15 cellular contexts compared by ENCODE assay signal in genomic region chr10:22610595-22610994, GRCh38.
DNase-seq lines count a peak whose midpoint lies in the region; ATAC-seq and TF ChIP-seq lines count a peak whose summit lies in the region.
"Had no signal": no experiment of that assay in that cellular context is flagged by ENCODE, and none has a peak within 500 bp of the region (broad histone marks: within the 10 kb centered on the region; RNA-seq: fewer than 3 reads in every experiment).

No MANE protein-coding gene starts in this region.

- peak overlapping the region; percentile 63 for H3K4me3 Mint-ChIP-seq in activated CD4-positive, alpha-beta T cell treated with anti-CD3 and anti-CD28 coated beads, Interleukin-2, amount 10 ng/mL, durations not matched to agents 24 days and 14 days
- H3K4me3 Mint-ChIP-seq in WTC11 = no peak overlapping the region
- H3K4me3 Mint-ChIP-seq in dendritic cell treated with granulocyte-macrophage colony-stimulating factor and Interleukin-4, amounts not matched to agents 40 ng/mL and 50 ng/mL, for 4 days = no peak overlapping the region

- peak; percentile 36 for ATAC-seq in WTC11
- ATAC-seq: A549, left ventricle myocardium superior, PC-3 had no signal

- no peaks in the 10 kb centered on the region for H3K27me3 ChIP-seq in trophoblast cell (ENCODE audit: insufficient read depth, low read length)

- no peak overlapping the region for H4K8ac ChIP-seq in trophoblast cell (ENCODE audit: low read depth, low read length)

- peak overlapping the region; percentile 36 for H3K18ac ChIP-seq in trophoblast cell (ENCODE audit: low read length)

- no CpG with 5 or more reads among the region's 5 CpGs for WGBS in trophoblast cell (ENCODE audit: extremely low coverage, insufficient coverage, insufficient read length)

- H3K27ac Mint-ChIP-seq in activated CD4-positive, alpha-beta T cell treated with anti-CD3 and anti-CD28 coated beads, Interleukin-2, amount 10 ng/mL, durations not matched to agents 24 days and 14 days = peak overlapping the region; percentile 74
- H3K27ac Mint-ChIP-seq in WTC11 = peak overlapping the region; percentile 89
- peak overlapping the region; percentile 79 for H3K27ac Mint-ChIP-seq in dendritic cell treated with granulocyte-macrophage colony-stimulating factor and Interleukin-4, amounts not matched to agents 40 ng/mL and 50 ng/mL, for 4 days

- no peak overlapping the region for H3K23ac ChIP-seq in trophoblast cell (ENCODE audit: low read length)

- no peak overlapping the region for H4K91ac ChIP-seq in trophoblast cell (ENCODE audit: low read depth, low read length)

- no peak for DNase-seq in activated CD4-positive, alpha-beta T cell treated with anti-CD3 and anti-CD28 coated beads, Interleukin-2, amount 10 ng/mL, durations not matched to agents 24 days and 14 days
- DNase-seq in activated CD4-positive, alpha-beta T cell treated with anti-CD3 and anti-CD28 coated beads for 48 hours = no peak
- DNase-seq in WTC11 (ENCODE audit: low spot score) = no peak
- DNase-seq in trophoblast cell = no peak
- no peak for DNase-seq in DMS79 treated with DMSO at 0.1 percent for 48 hours (lab: John Stamatoyannopoulos, UW)
- no peak for DNase-seq in NK-92 (lab: John Stamatoyannopoulos, UW; ENCODE audit: unreplicated experiment)
- no peak for DNase-seq in NCI-H1694 treated with DMSO at 0.1 percent for 48 hours (lab: John Stamatoyannopoulos, UW)
- DNase-seq: IMR-90, left ventricle myocardium superior, NCI-H2107, NCI-H524 treated with DMSO at 0.1 percent for 48 hours, PC-3 had no signal

- H2BK12ac ChIP-seq in trophoblast cell (ENCODE audit: low read length) = no peak overlapping the region

- H3K27me3 Mint-ChIP-seq in activated CD4-positive, alpha-beta T cell treated with anti-CD3 and anti-CD28 coated beads, Interleukin-2, amount 10 ng/mL, durations not matched to agents 24 days and 14 days = no peaks in the 10 kb centered on the region
- no peaks in the 10 kb centered on the region for H3K27me3 Mint-ChIP-seq in WTC11 (ENCODE audit: low read depth)
- H3K27me3 Mint-ChIP-seq in dendritic cell treated with granulocyte-macrophage colony-stimulating factor and Interleukin-4, amounts not matched to agents 40 ng/mL and 50 ng/mL, for 4 days = no peaks in the 10 kb centered on the region

- no peak overlapping the region for H3K4me3 ChIP-seq in trophoblast cell (ENCODE audit: low read depth, low read length)
- H3K4me3 ChIP-seq: A549, skin epidermis had no signal

- peaks cover 1% of the 10 kb centered on the region for H3K9me3 ChIP-seq in trophoblast cell (ENCODE audit: insufficient read depth, low read depth, low read length)
- H3K9me3 ChIP-seq: A549 had no signal

- no peak overlapping the region for H2BK120ac ChIP-seq in trophoblast cell (ENCODE audit: insufficient read depth, low read length, poor library complexity)

- H2AK5ac ChIP-seq in trophoblast cell (ENCODE audit: low read length) = no peak overlapping the region

- H2AFZ ChIP-seq in trophoblast cell (ENCODE audit: insufficient read depth, low read length, poor library complexity) = no peak overlapping the region

- peaks cover 66% of the 10 kb centered on the region for H3K4me1 Mint-ChIP-seq in activated CD4-positive, alpha-beta T cell treated with anti-CD3 and anti-CD28 coated beads, Interleukin-2, amount 10 ng/mL, durations not matched to agents 24 days and 14 days
- peaks cover 66% of the 10 kb centered on the region for H3K4me1 Mint-ChIP-seq in WTC11
- peaks cover 73% of the 10 kb centered on the region for H3K4me1 Mint-ChIP-seq in dendritic cell treated with granulocyte-macrophage colony-stimulating factor and Interleukin-4, amounts not matched to agents 40 ng/mL and 50 ng/mL, for 4 days (ENCODE audit: low read depth)

- peaks cover 19 to 20% of the 10 kb centered on the region in 2 experiments for H3K4me1 ChIP-seq in trophoblast cell (ENCODE audit: control insufficient read depth in 1 of 2, insufficient read depth in 2 of 2, low read length in 2 of 2)

- no peak overlapping the region for H3K4ac ChIP-seq in trophoblast cell (ENCODE audit: low read depth, low read length)

- no peak overlapping the region for H4K12ac ChIP-seq in trophoblast cell (ENCODE audit: low read depth, low read length)

- H3K79me1 ChIP-seq in trophoblast cell (ENCODE audit: low read length) = no peaks in the 10 kb centered on the region

- H3K14ac ChIP-seq in trophoblast cell (ENCODE audit: low read length) = no peak overlapping the region

- H3K9me3 Mint-ChIP-seq in activated CD4-positive, alpha-beta T cell treated with anti-CD3 and anti-CD28 coated beads, Interleukin-2, amount 10 ng/mL, durations not matched to agents 24 days and 14 days = peaks cover 7% of the 10 kb centered on the region
- H3K9me3 Mint-ChIP-seq in WTC11 = peaks cover 20% of the 10 kb centered on the region
- H3K9me3 Mint-ChIP-seq in dendritic cell treated with granulocyte-macrophage colony-stimulating factor and Interleukin-4, amounts not matched to agents 40 ng/mL and 50 ng/mL, for 4 days = no peaks in the 10 kb centered on the region

- POLR2A ChIA-PET in WTC11 (lab: Charles Lee) = no interaction called here

- no peak overlapping the region for H3K27ac ChIP-seq in trophoblast cell (ENCODE audit: low read depth, low read length)
- H3K27ac ChIP-seq: A549 had no signal

- H3K79me2 ChIP-seq in trophoblast cell (ENCODE audit: control insufficient read depth, insufficient read depth, low read length, poor library complexity) = no peaks in the 10 kb centered on the region

- peaks cover 48% of the 10 kb centered on the region for H3K36me3 Mint-ChIP-seq in activated CD4-positive, alpha-beta T cell treated with anti-CD3 and anti-CD28 coated beads, Interleukin-2, amount 10 ng/mL, durations not matched to agents 24 days and 14 days (ENCODE audit: low read depth)
- peaks cover 36% of the 10 kb centered on the region for H3K36me3 Mint-ChIP-seq in WTC11
- peaks cover 58% of the 10 kb centered on the region for H3K36me3 Mint-ChIP-seq in dendritic cell treated with granulocyte-macrophage colony-stimulating factor and Interleukin-4, amounts not matched to agents 40 ng/mL and 50 ng/mL, for 4 days (ENCODE audit: low read depth)

- no peak overlapping the region for H3K4me2 ChIP-seq in trophoblast cell (ENCODE audit: low read length)
- H3K4me2 ChIP-seq: A549 had no signal

- peaks cover 6 to 7% of the 10 kb centered on the region in 2 experiments for H3K36me3 ChIP-seq in trophoblast cell (ENCODE audit: control insufficient read depth in 1 of 2, insufficient read depth in 2 of 2, low read length in 2 of 2)

- no peak for TF ChIP-seq CTCF in WTC11 (IDR thresholded peaks at IDR 0.05)

- H2BK5ac ChIP-seq in trophoblast cell (ENCODE audit: low read depth, low read length, poor library complexity) = no peak overlapping the region

- intact Hi-C loops in activated CD4-positive, alpha-beta T cell treated with anti-CD3 and anti-CD28 coated beads, Interleukin-2, amount 10 ng/mL, durations not matched to agents 24 days and 14 days (cut with micrococcal nuclease) = loop anchor here (5.0 kb wide), 2 partner anchors 57 to 102 kb away; partner anchors contain the start of gene PIP4K2A
- intact Hi-C loops in dendritic cell treated with granulocyte-macrophage colony-stimulating factor and Interleukin-4, amounts not matched to agents 40 ng/mL and 50 ng/mL, for 4 days (cut with micrococcal nuclease) = no loop called here

- CTCF ChIA-PET in WTC11 (lab: Charles Lee) = interaction anchor here (1.0 to 1.7 kb wide), 8 partner anchors 8 to 425 kb away, joined by 3 to 7 read pairs (median 4); no protein-coding TSS in a partner anchor

- H3K9ac ChIP-seq in trophoblast cell (ENCODE audit: low read length) = no peak overlapping the region

TF ChIP-seq in WTC11, 78 proteins besides CTCF, POLR2A, EP300 and RAD21 (continues in another document):
- TF ChIP-seq ZNF317 (CRISPR knock-in tag; IDR thresholded peaks at IDR 0.05; ENCODE audit: borderline replicate concordance, low read depth) (no peak), ZNF396 (CRISPR knock-in tag; IDR thresholded peaks at IDR 0.05; ENCODE audit: borderline replicate concordance) (no peak), ATF1 (CRISPR knock-in tag; IDR thresholded peaks at IDR 0.05) (no peak), PRDM15 (CRISPR knock-in tag; IDR thresholded peaks at IDR 0.05) (no peak), ELF4 (CRISPR knock-in tag; IDR thresholded peaks at IDR 0.05; ENCODE audit: low read depth) (no peak), NFATC4 (CRISPR knock-in tag; IDR thresholded peaks at IDR 0.05) (no peak), MYBL2 (CRISPR knock-in tag; IDR thresholded peaks at IDR 0.05) (no peak), MXD4 (CRISPR knock-in tag; IDR thresholded peaks at IDR 0.05; ENCODE audit: borderline replicate concordance) (no peak), NR3C1 (CRISPR knock-in tag; conservative IDR thresholded peaks at IDR 0.05; ENCODE audit: low read depth) (no peak), ZNF138 (CRISPR knock-in tag; conservative IDR thresholded peaks at IDR 0.05) (no peak)
